Comparison of ENCODE assay signal across 1 cellular context in genomic region chr4:168449063-168449462, GRCh38. TPM values are rescaled to one million over a fixed set of nuclear protein-coding genes. Genes with fewer than 3 reads are reported as not detected.
"Had no signal": no experiment of that assay in that cellular context is flagged by ENCODE, and none has a peak within 500 bp of the region (broad histone marks: within the 10 kb centered on the region; RNA-seq: fewer than 3 reads in every experiment).

No MANE protein-coding gene starts in this region.

RNA-seq across cellular contexts. Expression of gene DDX60L, which starts 31.2 kb away (rescaled TPM):
- total RNA-seq: G401 had no signal
